Comparison of ENCODE assay signal across 22 cellular contexts in the genomic region with DNA sequence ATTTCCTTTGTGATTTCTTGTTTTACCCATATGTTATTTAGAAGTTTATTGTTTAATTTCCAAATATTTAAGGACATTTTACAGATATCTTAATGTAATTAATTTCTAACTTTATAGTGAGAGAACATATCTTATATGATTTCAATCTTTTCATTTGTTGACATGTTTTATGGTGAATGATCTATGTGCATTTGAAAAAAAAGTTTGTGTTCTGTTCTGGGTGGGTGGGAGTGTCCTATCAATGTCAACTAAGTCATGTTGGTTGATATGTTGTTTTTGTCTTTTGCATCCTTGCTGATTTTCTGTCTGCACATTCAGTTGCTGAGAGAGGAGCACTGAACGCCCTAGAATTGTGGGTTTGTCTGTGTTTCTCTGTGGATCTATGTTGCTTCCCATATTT. TPM values are rescaled to one million over a fixed set of nuclear protein-coding genes. Genes with fewer than 3 reads are reported as not detected.
A peak's percentile ranks its signal among the peaks of the same experiment; 100 is the strongest.
DNase-seq lines count a peak whose midpoint lies in the region; ATAC-seq, FAIRE-seq and TF ChIP-seq lines count a peak whose summit lies in the region.
"Had no signal": no experiment of that assay in that cellular context is flagged by ENCODE, and none has a peak within 500 bp of the region (broad histone marks: within the 10 kb centered on the region; RNA-seq: fewer than 3 reads in every experiment).

No MANE protein-coding gene starts in this region.

- H3K4me1 Mint-ChIP-seq in T-helper 1 cell treated with Interleukin-12 subunit alpha and Interleukin-12 subunit beta and Interleukin-4 antibody, amounts not matched to agents 30 μg/mL and 1 μg/mL, for 36 hours (ENCODE audit: low read depth), result peaks cover 37% of the 10 kb centered on the region
- H3K4me1 Mint-ChIP-seq in activated CD8-positive, alpha-beta T cell treated with anti-CD3 and anti-CD28 coated beads for 36 hours (ENCODE audit: low read depth), result peaks cover 39% of the 10 kb centered on the region
- peaks cover 34% of the 10 kb centered on the region for H3K4me1 Mint-ChIP-seq in activated CD8-positive, alpha-beta T cell treated with anti-CD3 and anti-CD28 coated beads, Interleukin-2, amount 10 ng/mL, durations not matched to agents 7 days and 5 days (ENCODE audit: low read depth)
- peaks cover 32 to 42% of the 10 kb centered on the region in 2 donors for H3K4me1 Mint-ChIP-seq in immature natural killer cell

- no peak for DNase-seq in T-helper 1 cell
- no peak for DNase-seq in activated CD8-positive, alpha-beta T cell treated with anti-CD3 and anti-CD28 coated beads for 36 hours
- no peak for DNase-seq in activated CD8-positive, alpha-beta T cell treated with anti-CD3 and anti-CD28 coated beads, Interleukin-2, amount 10 ng/mL, durations not matched to agents 7 days and 5 days
- no peak for DNase-seq in immature natural killer cell
- no peak for DNase-seq in RCC 7860 (ENCODE audit: low spot score)
- DNase-seq: AML-193; Caco-2; CD4-positive, alpha-beta T cell; GM23248 had no signal

- peak overlapping the region; percentile 9 for H3K4me3 Mint-ChIP-seq in T-helper 1 cell treated with Interleukin-12 subunit alpha and Interleukin-12 subunit beta and Interleukin-4 antibody, amounts not matched to agents 30 μg/mL and 1 μg/mL, for 36 hours
- no peak overlapping the region for H3K4me3 Mint-ChIP-seq in activated CD8-positive, alpha-beta T cell treated with anti-CD3 and anti-CD28 coated beads for 36 hours
- H3K4me3 Mint-ChIP-seq in activated CD8-positive, alpha-beta T cell treated with anti-CD3 and anti-CD28 coated beads, Interleukin-2, amount 10 ng/mL, durations not matched to agents 7 days and 5 days, result no peak overlapping the region
- H3K4me3 Mint-ChIP-seq in immature natural killer cell, result peak overlapping the region in 1 of 5 donors; percentile 40
- H3K4me3 Mint-ChIP-seq: CD4-positive, alpha-beta T cell had no signal

- no peak for FAIRE-seq in RCC 7860 (lab: Jason Lieb, UNC)
- FAIRE-seq: A549, D721Med, G401.6, GM12891, GM19239, HepG2 had no signal

- no peak for ATAC-seq in activated CD8-positive, alpha-beta T cell treated with anti-CD3 and anti-CD28 coated beads for 36 hours
- ATAC-seq in activated CD8-positive, alpha-beta T cell treated with anti-CD3 and anti-CD28 coated beads, Interleukin-2, amount 10 ng/mL, durations not matched to agents 7 days and 5 days, result no peak
- ATAC-seq: A549, HepG2 had no signal

- H3K9me3 ChIP-seq in KOPT-K1 (ENCODE audit: insufficient read depth, low read length, poor library complexity, severe bottlenecking), result peaks cover 6% of the 10 kb centered on the region

- H3K36me3 Mint-ChIP-seq in T-helper 1 cell treated with Interleukin-12 subunit alpha and Interleukin-12 subunit beta and Interleukin-4 antibody, amounts not matched to agents 30 μg/mL and 1 μg/mL, for 36 hours (ENCODE audit: low read depth), result peaks cover 24% of the 10 kb centered on the region
- peaks cover 9% of the 10 kb centered on the region for H3K36me3 Mint-ChIP-seq in activated CD8-positive, alpha-beta T cell treated with anti-CD3 and anti-CD28 coated beads for 36 hours (ENCODE audit: low read depth)
- H3K36me3 Mint-ChIP-seq in activated CD8-positive, alpha-beta T cell treated with anti-CD3 and anti-CD28 coated beads, Interleukin-2, amount 10 ng/mL, durations not matched to agents 7 days and 5 days (ENCODE audit: low read depth), result peaks cover 21% of the 10 kb centered on the region
- peaks cover 0 to 6% (median 5%) of the 10 kb centered on the region in 3 donors for H3K36me3 Mint-ChIP-seq in immature natural killer cell

- H3K9me3 Mint-ChIP-seq in T-helper 1 cell treated with Interleukin-12 subunit alpha and Interleukin-12 subunit beta and Interleukin-4 antibody, amounts not matched to agents 30 μg/mL and 1 μg/mL, for 36 hours, result peaks cover 46% of the 10 kb centered on the region
- peaks cover 19% of the 10 kb centered on the region for H3K9me3 Mint-ChIP-seq in activated CD8-positive, alpha-beta T cell treated with anti-CD3 and anti-CD28 coated beads for 36 hours
- peaks cover 31% of the 10 kb centered on the region for H3K9me3 Mint-ChIP-seq in activated CD8-positive, alpha-beta T cell treated with anti-CD3 and anti-CD28 coated beads, Interleukin-2, amount 10 ng/mL, durations not matched to agents 7 days and 5 days (ENCODE audit: insufficient read depth)
- H3K9me3 Mint-ChIP-seq in immature natural killer cell, result peaks cover 10 to 23% (median 18%) of the 10 kb centered on the region in 6 donors

- TF ChIP-seq CTCF in activated CD8-positive, alpha-beta T cell treated with anti-CD3 and anti-CD28 coated beads for 36 hours (IDR thresholded peaks at IDR 0.05), result no peak

- H3K27ac Mint-ChIP-seq in T-helper 1 cell treated with Interleukin-12 subunit alpha and Interleukin-12 subunit beta and Interleukin-4 antibody, amounts not matched to agents 30 μg/mL and 1 μg/mL, for 36 hours, result peak overlapping the region; percentile 13
- H3K27ac Mint-ChIP-seq in activated CD8-positive, alpha-beta T cell treated with anti-CD3 and anti-CD28 coated beads for 36 hours, result peak overlapping the region; percentile 42
- no peak overlapping the region for H3K27ac Mint-ChIP-seq in activated CD8-positive, alpha-beta T cell treated with anti-CD3 and anti-CD28 coated beads, Interleukin-2, amount 10 ng/mL, durations not matched to agents 7 days and 5 days
- peak overlapping the region in 5 of 6 donors; percentile 39 to 77 (median 71) for H3K27ac Mint-ChIP-seq in immature natural killer cell
- H3K27ac Mint-ChIP-seq: CD4-positive, alpha-beta T cell had no signal

- CTCF ChIA-PET in activated CD8-positive, alpha-beta T cell treated with anti-CD3 and anti-CD28 coated beads for 36 hours (lab: Charles Lee), result interaction anchor here (1.1 kb wide), 1 partner anchor 91 kb away, joined by 3 read pairs; no protein-coding TSS in a partner anchor
- CTCF ChIA-PET in activated CD8-positive, alpha-beta T cell treated with anti-CD3 and anti-CD28 coated beads, Interleukin-2, amount 10 ng/mL, durations not matched to agents 7 days and 5 days (lab: Charles Lee), result no interaction called here

- H3K27me3 Mint-ChIP-seq in T-helper 1 cell treated with Interleukin-12 subunit alpha and Interleukin-12 subunit beta and Interleukin-4 antibody, amounts not matched to agents 30 μg/mL and 1 μg/mL, for 36 hours (ENCODE audit: low read depth), result no peaks in the 10 kb centered on the region
- peaks cover 2% of the 10 kb centered on the region for H3K27me3 Mint-ChIP-seq in activated CD8-positive, alpha-beta T cell treated with anti-CD3 and anti-CD28 coated beads for 36 hours
- peaks cover 4% of the 10 kb centered on the region for H3K27me3 Mint-ChIP-seq in activated CD8-positive, alpha-beta T cell treated with anti-CD3 and anti-CD28 coated beads, Interleukin-2, amount 10 ng/mL, durations not matched to agents 7 days and 5 days (ENCODE audit: low read depth)
- H3K27me3 Mint-ChIP-seq in immature natural killer cell (ENCODE audit: low read depth in 3 of 3), result peaks cover 5 to 8% (median 7%) of the 10 kb centered on the region in 3 donors
- H3K27me3 Mint-ChIP-seq: CD4-positive, alpha-beta T cell had no signal

- H3K27ac ChIP-seq in KOPT-K1 (ENCODE audit: low read depth, low read length, poor library complexity, severe bottlenecking), result peak overlapping the region; percentile 91
- H3K27ac ChIP-seq: 22Rv1, A549, C4-2B, GM23248 had no signal

- intact Hi-C loops in activated CD8-positive, alpha-beta T cell treated with anti-CD3 and anti-CD28 coated beads for 36 hours (cut with micrococcal nuclease), result loop anchor here (10.0 kb wide), 1 partner anchor 68 kb away; the partner anchor contains the start of gene ACSF3

- no peaks in the 10 kb centered on the region for H3K36me3 ChIP-seq in KOPT-K1 (ENCODE audit: insufficient read depth, low read length)
- H3K36me3 ChIP-seq: HAP-1 had no signal

- POLR2A ChIA-PET in activated CD8-positive, alpha-beta T cell treated with anti-CD3 and anti-CD28 coated beads for 36 hours (lab: Charles Lee), result no interaction called here
- POLR2A ChIA-PET in activated CD8-positive, alpha-beta T cell treated with anti-CD3 and anti-CD28 coated beads, Interleukin-2, amount 10 ng/mL, durations not matched to agents 7 days and 5 days (lab: Charles Lee), result no interaction called here

RNA-seq across cellular contexts. Expression of gene CBFA2T3, which starts 50.3 kb away (rescaled TPM):
- under 1 TPM; 0.14 to 0.34 TPM for total RNA-seq in activated CD8-positive, alpha-beta T cell treated with anti-CD3 and anti-CD28 coated beads for 36 hours
- not detected for total RNA-seq in activated CD8-positive, alpha-beta T cell treated with anti-CD3 and anti-CD28 coated beads, Interleukin-2, amount 10 ng/mL, durations not matched to agents 7 days and 5 days
- polyA plus RNA-seq in immature natural killer cell, result under 1 TPM in 2 of 3 donors, not detected in 1; 0.49 to 0.76 TPM
- total RNA-seq: GM23248, H4, HepG2 had no signal
- polyA plus RNA-seq: BJ, GM23248 had no signal
